ENCODE assay signal across 10 cellular contexts in genomic region chr20:9021216-9021615, GRCh38. TPM values are rescaled to one million over a fixed set of nuclear protein-coding genes. Genes with fewer than 3 reads are reported as not detected.
"Had no signal": no experiment of that assay in that cellular context is flagged by ENCODE, and none has a peak within 500 bp of the region (broad histone marks: within the 10 kb centered on the region; RNA-seq: fewer than 3 reads in every experiment).

No MANE protein-coding gene starts in this region.

- H3K27ac Mint-ChIP-seq: activated CD4-positive, alpha-beta memory T cell treated with anti-CD3 and anti-CD28 coated beads for 36 hours had no signal

- H3K27me3 Mint-ChIP-seq: activated CD4-positive, alpha-beta memory T cell treated with anti-CD3 and anti-CD28 coated beads for 36 hours had no signal

- ATAC-seq: left colon had no signal

- H3K4me3 ChIP-seq: esophagus squamous epithelium, upper lobe of left lung had no signal

- H3K36me3 Mint-ChIP-seq: activated CD4-positive, alpha-beta memory T cell treated with anti-CD3 and anti-CD28 coated beads for 36 hours had no signal

- H3K36me3 ChIP-seq: esophagus squamous epithelium, upper lobe of left lung had no signal

- H3K9me3 Mint-ChIP-seq: nephron had no signal

- H3K4me3 Mint-ChIP-seq: activated CD4-positive, alpha-beta memory T cell treated with anti-CD3 and anti-CD28 coated beads for 36 hours; nephron had no signal

- H3K9me3 ChIP-seq: esophagus squamous epithelium, upper lobe of left lung had no signal

- H3K4me1 ChIP-seq: esophagus squamous epithelium, upper lobe of left lung had no signal

- DNase-seq: activated CD4-positive, alpha-beta memory T cell treated with anti-CD3 and anti-CD28 coated beads for 36 hours; activated CD4-positive, alpha-beta T cell treated with anti-CD3 and anti-CD28 coated beads for 1 hour; aorta; esophagus squamous epithelium; head of caudate nucleus; left colon; stimulated activated CD4-positive, alpha-beta T cell treated with anti-CD3 and anti-CD28 coated beads, Interleukin-2, amount 100 ng/mL, for 48 hours; stimulated activated naive CD4-positive, alpha-beta T cell treated with Interleukin-2 at 50 U/mL for 16 hours; upper lobe of left lung had no signal

- H3K27ac ChIP-seq: esophagus squamous epithelium, upper lobe of left lung had no signal

- H3K27me3 ChIP-seq: esophagus squamous epithelium, upper lobe of left lung had no signal

RNA-seq across cellular contexts. Expression of gene PLCB4, which starts 47.7 kb away (rescaled TPM):
- total RNA-seq: activated CD4-positive, alpha-beta memory T cell treated with anti-CD3 and anti-CD28 coated beads for 36 hours had no signal
